ENCODE assay signal across 14 cellular contexts in the genomic region with DNA sequence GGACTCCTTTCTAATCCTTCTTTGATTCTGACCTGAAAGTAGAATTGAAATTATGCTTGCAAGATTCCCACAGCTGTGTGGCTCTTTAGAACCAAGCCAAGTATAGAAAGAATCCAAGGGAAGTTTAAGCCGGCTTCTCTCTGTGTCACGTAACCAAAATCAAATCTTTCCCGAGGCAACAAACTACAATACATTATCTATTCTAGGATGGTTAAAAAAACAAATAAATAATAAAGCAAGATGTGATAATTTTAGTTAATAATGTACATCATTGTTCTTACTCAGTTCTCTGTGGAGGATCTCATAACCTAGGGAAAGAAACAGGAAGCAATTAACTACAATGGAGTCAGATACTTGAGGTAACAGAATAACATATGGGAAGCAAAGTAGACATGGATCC.
DNase-seq lines count a peak whose midpoint lies in the region; ATAC-seq lines count a peak whose summit lies in the region.
"Had no signal": no experiment of that assay in that cellular context is flagged by ENCODE, and none has a peak within 500 bp of the region (broad histone marks: within the 10 kb centered on the region; RNA-seq: fewer than 3 reads in every experiment).

No MANE protein-coding gene starts in this region.

- H3K36me3 Mint-ChIP-seq in activated CD4-positive, alpha-beta T cell treated with anti-CD3 and anti-CD28 coated beads, Interleukin-2, amount 10 ng/mL, durations not matched to agents 24 days and 14 days (ENCODE audit: low read depth): no peaks in the 10 kb centered on the region

- DNase-seq in activated CD4-positive, alpha-beta T cell treated with anti-CD3 and anti-CD28 coated beads, Interleukin-2, amount 10 ng/mL, durations not matched to agents 24 days and 14 days: peak; percentile 10
- no peak for DNase-seq in activated CD4-positive, alpha-beta T cell treated with anti-CD3 and anti-CD28 coated beads for 4 hours
- DNase-seq in COLO829 (ENCODE audit: low spot score) (peak; percentile 54), foreskin melanocyte (peak; percentile 88), NCI-H1930 (lab: John Stamatoyannopoulos, UW) (no peak), pons (ENCODE audit: low spot score) (no peak)
- DNase-seq: 8988T, DMS153, DMS79, GDM1, HCEC 1CT had no signal

- H3K27me3 Mint-ChIP-seq in activated CD4-positive, alpha-beta T cell treated with anti-CD3 and anti-CD28 coated beads, Interleukin-2, amount 10 ng/mL, durations not matched to agents 24 days and 14 days: peaks cover 2% of the 10 kb centered on the region

- ATAC-seq in HG03108 (IDR thresholded peaks at IDR 0.05; ENCODE audit: unreplicated experiment): no peak
- ATAC-seq: GM23338 had no signal

- no peak overlapping the region for H3K4me3 Mint-ChIP-seq in activated CD4-positive, alpha-beta T cell treated with anti-CD3 and anti-CD28 coated beads, Interleukin-2, amount 10 ng/mL, durations not matched to agents 24 days and 14 days
- H3K4me3 Mint-ChIP-seq: B cell, GM23338 had no signal

- no peak overlapping the region for H3K27ac Mint-ChIP-seq in activated CD4-positive, alpha-beta T cell treated with anti-CD3 and anti-CD28 coated beads, Interleukin-2, amount 10 ng/mL, durations not matched to agents 24 days and 14 days
- H3K27ac Mint-ChIP-seq: B cell, GM23338 had no signal

- intact Hi-C loops in activated CD4-positive, alpha-beta T cell treated with anti-CD3 and anti-CD28 coated beads, Interleukin-2, amount 10 ng/mL, durations not matched to agents 24 days and 14 days (cut with micrococcal nuclease): no loop called here

- no peaks in the 10 kb centered on the region for H3K9me3 Mint-ChIP-seq in activated CD4-positive, alpha-beta T cell treated with anti-CD3 and anti-CD28 coated beads, Interleukin-2, amount 10 ng/mL, durations not matched to agents 24 days and 14 days
- H3K9me3 Mint-ChIP-seq: GM23338 had no signal

- H3K4me1 Mint-ChIP-seq in activated CD4-positive, alpha-beta T cell treated with anti-CD3 and anti-CD28 coated beads, Interleukin-2, amount 10 ng/mL, durations not matched to agents 24 days and 14 days: peaks cover 16% of the 10 kb centered on the region
- H3K4me1 Mint-ChIP-seq: B cell, GM23338 had no signal

Comparison
In these comparisons a context has a peak if more than half of its experiments do, and no peak if none do; other contexts are left out.
1. DNase-seq: peak in activated CD4-positive, alpha-beta T cell treated with anti-CD3 and anti-CD28 coated beads, Interleukin-2, amount 10 ng/mL, durations not matched to agents 24 days and 14 days (single experiment), COLO829 (single experiment) and foreskin melanocyte (single experiment); none in activated CD4-positive, alpha-beta T cell treated with anti-CD3 and anti-CD28 coated beads for 4 hours (0 of 2), NCI-H1930 (0 of 2) and pons (single experiment).